In the genomic region with DNA sequence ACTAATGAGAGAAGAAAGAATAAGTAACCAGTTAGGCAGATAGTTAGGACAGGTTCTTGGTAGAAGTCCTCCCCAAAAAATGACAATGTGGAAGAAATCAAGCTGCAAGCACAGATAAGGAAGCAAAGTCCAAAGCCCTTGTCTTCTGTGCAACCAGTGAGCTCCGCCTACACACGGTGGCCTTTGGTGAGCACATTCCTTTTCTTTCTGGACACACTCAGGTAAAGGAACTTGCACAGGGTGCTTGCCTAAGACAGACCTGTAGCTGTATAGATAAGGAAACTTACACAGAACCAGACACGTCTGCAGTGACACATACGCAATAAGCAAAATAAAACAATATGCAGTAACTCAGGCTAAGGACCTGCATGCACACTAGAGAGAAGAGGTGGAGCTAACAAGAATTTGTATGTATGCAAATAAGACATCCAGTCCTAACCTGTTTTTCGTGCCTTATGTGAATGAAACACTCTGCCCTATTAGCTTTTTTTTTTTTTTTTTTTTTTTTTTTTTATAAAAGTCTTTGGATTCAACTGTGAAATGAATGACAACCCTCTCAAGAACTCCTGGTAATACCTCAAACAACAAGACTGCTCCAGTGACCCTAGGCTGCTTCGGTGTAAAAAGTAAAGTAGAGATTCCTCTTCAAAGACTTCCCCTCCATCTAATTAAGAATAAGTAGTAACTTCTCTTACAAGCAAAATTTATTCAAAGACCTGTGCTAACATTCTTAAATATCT, we compare ENCODE assay signal across 1 cellular context.
TF ChIP-seq lines count a peak whose summit lies in the region.

No MANE protein-coding gene starts in this region.

TF ChIP-seq in HepG2, 621 proteins besides CTCF, POLR2A, EP300 and RAD21 (continued from another document and continues in another):
- no peak for TF ChIP-seq ZBTB44 (CRISPR knock-in tag; IDR thresholded peaks at IDR 0.05)
- TF ChIP-seq TEF (CRISPR knock-in tag; IDR thresholded peaks at IDR 0.05), result no peak
- peak; percentile 49; the same call in 1 of the 2 replicates for TF ChIP-seq GFI1 (CRISPR knock-in tag; IDR thresholded peaks at IDR 0.05; ENCODE audit: borderline replicate concordance)
- no peak for TF ChIP-seq TCF12 (IDR thresholded peaks at IDR 0.05)
- no peak for TF ChIP-seq TCF12 (CRISPR knock-in tag; IDR thresholded peaks at IDR 0.05)
- TF ChIP-seq GABPA (IDR thresholded peaks at IDR 0.05; ENCODE audit: low read depth, low read length), result no peak
- TF ChIP-seq GABPA (CRISPR knock-in tag; IDR thresholded peaks at IDR 0.05; ENCODE audit: low read depth), result 0 out of 2 replicates have a peak, but pooled peaks have one; percentile 14
- no peak for TF ChIP-seq ZSCAN12 (CRISPR knock-in tag; IDR thresholded peaks at IDR 0.05)
- TF ChIP-seq ZNF225 (CRISPR knock-in tag; IDR thresholded peaks at IDR 0.05), result no peak
- TF ChIP-seq TFDP2 (CRISPR knock-in tag; IDR thresholded peaks at IDR 0.05), result no peak
- TF ChIP-seq ZNF205 (CRISPR knock-in tag; IDR thresholded peaks at IDR 0.05), result no peak; the same call in 1 of the 2 replicates
- TF ChIP-seq FOXC1 (CRISPR knock-in tag; IDR thresholded peaks at IDR 0.05; ENCODE audit: borderline replicate concordance), result no peak
- TF ChIP-seq ZNF564 (CRISPR knock-in tag; IDR thresholded peaks at IDR 0.05), result no peak
- no peak for TF ChIP-seq FOXA1 (IDR thresholded peaks at IDR 0.05)
- no peak; the same call in 1 of the 2 replicates for TF ChIP-seq FOXA1 (CRISPR knock-in tag; IDR thresholded peaks at IDR 0.05)
- TF ChIP-seq JUNB (CRISPR knock-in tag; IDR thresholded peaks at IDR 0.05; ENCODE audit: borderline replicate concordance), result no peak
- no peak for TF ChIP-seq SMAD3 (CRISPR knock-in tag; IDR thresholded peaks at IDR 0.05)
- no peak for TF ChIP-seq KLF16 (CRISPR knock-in tag; IDR thresholded peaks at IDR 0.05)
- TF ChIP-seq TBL1XR1 (IDR thresholded peaks at IDR 0.05; ENCODE audit: borderline replicate concordance, low read length, partially characterized antibody), result no peak
- TF ChIP-seq KLF13 (CRISPR knock-in tag; IDR thresholded peaks at IDR 0.05), result no peak
- no peak for TF ChIP-seq RELA (CRISPR knock-in tag; IDR thresholded peaks at IDR 0.05)
- TF ChIP-seq SMARCC2 (IDR thresholded peaks at IDR 0.05), result no peak
- peak; percentile 97 for TF ChIP-seq SP5 (CRISPR knock-in tag; IDR thresholded peaks at IDR 0.05; ENCODE audit: borderline replicate concordance, low read depth)
- no peak for TF ChIP-seq GLI4 (CRISPR knock-in tag; IDR thresholded peaks at IDR 0.05; ENCODE audit: borderline replicate concordance)
- TF ChIP-seq, protein P1, sequence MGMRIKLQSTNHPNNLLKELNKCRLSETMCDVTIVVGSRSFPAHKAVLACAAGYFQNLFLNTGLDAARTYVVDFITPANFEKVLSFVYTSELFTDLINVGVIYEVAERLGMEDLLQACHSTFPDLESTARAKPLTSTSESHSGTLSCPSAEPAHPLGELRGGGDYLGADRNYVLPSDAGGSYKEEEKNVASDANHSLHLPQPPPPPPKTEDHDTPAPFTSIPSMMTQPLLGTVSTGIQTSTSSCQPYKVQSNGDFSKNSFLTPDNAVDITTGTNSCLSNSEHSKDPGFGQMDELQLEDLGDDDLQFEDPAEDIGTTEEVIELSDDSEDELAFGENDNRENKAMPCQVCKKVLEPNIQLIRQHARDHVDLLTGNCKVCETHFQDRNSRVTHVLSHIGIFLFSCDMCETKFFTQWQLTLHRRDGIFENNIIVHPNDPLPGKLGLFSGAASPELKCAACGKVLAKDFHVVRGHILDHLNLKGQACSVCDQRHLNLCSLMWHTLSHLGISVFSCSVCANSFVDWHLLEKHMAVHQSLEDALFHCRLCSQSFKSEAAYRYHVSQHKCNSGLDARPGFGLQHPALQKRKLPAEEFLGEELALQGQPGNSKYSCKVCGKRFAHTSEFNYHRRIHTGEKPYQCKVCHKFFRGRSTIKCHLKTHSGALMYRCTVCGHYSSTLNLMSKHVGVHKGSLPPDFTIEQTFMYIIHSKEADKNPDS (CRISPR knock-in tag; IDR thresholded peaks at IDR 0.05), result no peak
- no peak for TF ChIP-seq TMF1 (CRISPR knock-in tag; IDR thresholded peaks at IDR 0.05; ENCODE audit: low read depth)
- no peak for TF ChIP-seq ZNF382 (CRISPR knock-in tag; IDR thresholded peaks at IDR 0.05; ENCODE audit: borderline replicate concordance)
- no peak for TF ChIP-seq MXI1 (IDR thresholded peaks at IDR 0.05; ENCODE audit: borderline replicate concordance, low read depth, low read length)
- no peak for TF ChIP-seq ZFP36 (IDR thresholded peaks at IDR 0.05; ENCODE audit: borderline replicate concordance, low read depth, low read length, partially characterized antibody)
- TF ChIP-seq KLF12 (CRISPR knock-in tag; IDR thresholded peaks at IDR 0.05; ENCODE audit: borderline replicate concordance), result no peak
- peak; percentile 69; the same call in 1 of the 2 replicates for TF ChIP-seq MIER3 (CRISPR knock-in tag; IDR thresholded peaks at IDR 0.05; ENCODE audit: borderline replicate concordance)
- TF ChIP-seq, protein P2, sequence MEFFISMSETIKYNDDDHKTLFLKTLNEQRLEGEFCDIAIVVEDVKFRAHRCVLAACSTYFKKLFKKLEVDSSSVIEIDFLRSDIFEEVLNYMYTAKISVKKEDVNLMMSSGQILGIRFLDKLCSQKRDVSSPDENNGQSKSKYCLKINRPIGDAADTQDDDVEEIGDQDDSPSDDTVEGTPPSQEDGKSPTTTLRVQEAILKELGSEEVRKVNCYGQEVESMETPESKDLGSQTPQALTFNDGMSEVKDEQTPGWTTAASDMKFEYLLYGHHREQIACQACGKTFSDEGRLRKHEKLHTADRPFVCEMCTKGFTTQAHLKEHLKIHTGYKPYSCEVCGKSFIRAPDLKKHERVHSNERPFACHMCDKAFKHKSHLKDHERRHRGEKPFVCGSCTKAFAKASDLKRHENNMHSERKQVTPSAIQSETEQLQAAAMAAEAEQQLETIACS (CRISPR knock-in tag; IDR thresholded peaks at IDR 0.05), result no peak
- no peak for TF ChIP-seq ZNF616 (CRISPR knock-in tag; IDR thresholded peaks at IDR 0.05; ENCODE audit: low read depth)
- no peak for TF ChIP-seq KLF6 (CRISPR knock-in tag; IDR thresholded peaks at IDR 0.05)
- TF ChIP-seq TBX2 (CRISPR knock-in tag; IDR thresholded peaks at IDR 0.05; ENCODE audit: borderline replicate concordance), result peak; percentile 62; the same call in 1 of the 2 replicates
- no peak for TF ChIP-seq STAT6 (CRISPR knock-in tag; IDR thresholded peaks at IDR 0.05; ENCODE audit: borderline replicate concordance)
- TF ChIP-seq SMC3 (IDR thresholded peaks at IDR 0.05; ENCODE audit: low read length), result peak; percentile 10; the same call in 1 of the 2 replicates
- TF ChIP-seq ZKSCAN5 (CRISPR knock-in tag; IDR thresholded peaks at IDR 0.05), result no peak
- TF ChIP-seq SNAI1 (CRISPR knock-in tag; IDR thresholded peaks at IDR 0.05; ENCODE audit: borderline replicate concordance), result no peak
- TF ChIP-seq NR2F2 (IDR thresholded peaks at IDR 0.05; ENCODE audit: borderline replicate concordance, low read depth), result peak; percentile 48; the same call in 1 of the 2 replicates
- TF ChIP-seq AGO1 (IDR thresholded peaks at IDR 0.05; ENCODE audit: low read depth, low read length, poor library complexity, severe bottlenecking), result no peak
- TF ChIP-seq, protein P3, sequence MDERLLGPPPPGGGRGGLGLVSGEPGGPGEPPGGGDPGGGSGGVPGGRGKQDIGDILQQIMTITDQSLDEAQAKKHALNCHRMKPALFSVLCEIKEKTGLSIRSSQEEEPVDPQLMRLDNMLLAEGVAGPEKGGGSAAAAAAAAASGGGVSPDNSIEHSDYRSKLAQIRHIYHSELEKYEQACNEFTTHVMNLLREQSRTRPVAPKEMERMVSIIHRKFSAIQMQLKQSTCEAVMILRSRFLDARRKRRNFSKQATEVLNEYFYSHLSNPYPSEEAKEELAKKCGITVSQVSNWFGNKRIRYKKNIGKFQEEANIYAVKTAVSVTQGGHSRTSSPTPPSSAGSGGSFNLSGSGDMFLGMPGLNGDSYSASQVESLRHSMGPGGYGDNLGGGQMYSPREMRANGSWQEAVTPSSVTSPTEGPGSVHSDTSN (CRISPR knock-in tag; IDR thresholded peaks at IDR 0.05), result no peak
- no peak for TF ChIP-seq CCDC6 (CRISPR knock-in tag; IDR thresholded peaks at IDR 0.05)
- TF ChIP-seq PRDM15 (CRISPR knock-in tag; IDR thresholded peaks at IDR 0.05), result peak; percentile 79
- TF ChIP-seq PATZ1 (CRISPR knock-in tag; IDR thresholded peaks at IDR 0.05), result peak; percentile 44; the same call in 1 of the 2 replicates
- no peak for TF ChIP-seq ZNF598 (CRISPR knock-in tag; IDR thresholded peaks at IDR 0.05; ENCODE audit: borderline replicate concordance)
- TF ChIP-seq MZF1 (CRISPR knock-in tag; IDR thresholded peaks at IDR 0.05; ENCODE audit: borderline replicate concordance), result no peak
- TF ChIP-seq TP53 (CRISPR knock-in tag; conservative IDR thresholded peaks at IDR 0.05), result no peak
